In genomic region chr13:106479849-106480400, GRCh38 we compare ENCODE assay signal across 2 cellular contexts.
TF ChIP-seq lines count a peak whose summit lies in the region.

No MANE protein-coding gene starts in this region.

TF ChIP-seq in HepG2, 621 proteins besides CTCF, POLR2A, EP300 and RAD21:
- TF ChIP-seq NFE2L2 (IDR thresholded peaks at IDR 0.05; ENCODE audit: low read length) = 0 out of 2 replicates have a peak, but pooled peaks have one; percentile 14
- TF ChIP-seq NCOA2 (CRISPR knock-in tag; IDR thresholded peaks at IDR 0.05) = no peak

TF ChIP-seq in H1, 55 proteins besides CTCF, POLR2A, EP300 and RAD21:
- TF ChIP-seq KDM4A (IDR thresholded peaks at IDR 0.05; ENCODE audit: low read depth, low read length, severe bottlenecking) = no peak
- no peak for TF ChIP-seq CREB1 (IDR thresholded peaks at IDR 0.05)
- no peak for TF ChIP-seq EZH2 (IDR thresholded peaks at IDR 0.05; ENCODE audit: low read depth, low read length, severe bottlenecking)
- TF ChIP-seq SP1 (IDR thresholded peaks at IDR 0.05; ENCODE audit: low read depth, low read length) = no peak
- no peak for TF ChIP-seq BRCA1 (IDR thresholded peaks at IDR 0.05; ENCODE audit: low read depth, low read length)
- TF ChIP-seq GTF2F1 (IDR thresholded peaks at IDR 0.05; ENCODE audit: borderline replicate concordance, low read depth, low read length) = no peak
- no peak for TF ChIP-seq JUN (IDR thresholded peaks at IDR 0.05; ENCODE audit: low read depth, low read length)
- no peak for TF ChIP-seq CBX5 (IDR thresholded peaks at IDR 0.05; ENCODE audit: low read depth, low read length)
- no peak for TF ChIP-seq SP2 (IDR thresholded peaks at IDR 0.05; ENCODE audit: low read length)
- TF ChIP-seq SAP30 (IDR thresholded peaks at IDR 0.05; ENCODE audit: insufficient read depth, insufficient replicate concordance, low read length) = no peak
- TF ChIP-seq CBX8 (IDR thresholded peaks at IDR 0.05; ENCODE audit: borderline replicate concordance, low read depth, low read length) = no peak
- no peak for TF ChIP-seq TAF1 (IDR thresholded peaks at IDR 0.05; ENCODE audit: low read depth, low read length)
- no peak for TF ChIP-seq POU5F1 (IDR thresholded peaks at IDR 0.05; ENCODE audit: low read depth, low read length)
- no peak for TF ChIP-seq RXRA (IDR thresholded peaks at IDR 0.05; ENCODE audit: insufficient read depth, low read depth, low read length)
- no peak for TF ChIP-seq ATF3 (IDR thresholded peaks at IDR 0.05; ENCODE audit: insufficient read depth, low read depth, low read length)
